In the genomic region with DNA sequence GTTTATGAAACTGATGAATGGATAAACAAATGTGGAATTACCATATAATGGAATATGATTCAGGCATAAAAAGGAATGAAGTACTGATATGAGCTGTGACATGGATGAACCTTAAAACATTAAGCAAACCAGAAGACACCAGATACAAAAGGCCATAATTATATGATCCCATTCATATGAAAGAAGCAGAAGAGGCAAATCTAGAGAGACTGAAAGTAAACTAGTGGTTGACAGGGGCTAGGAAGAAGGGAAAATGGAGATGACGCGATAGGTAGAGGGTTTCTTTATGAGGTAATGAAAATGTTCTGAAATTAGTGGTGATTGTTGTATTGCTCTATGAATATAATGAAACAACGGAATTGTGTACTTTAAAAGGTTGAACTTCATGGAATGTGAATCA, we compare ENCODE assay signal across 1 cellular context.
TF ChIP-seq lines count a peak whose summit lies in the region.

No MANE protein-coding gene starts in this region.

TF ChIP-seq in HEK293, 187 proteins besides CTCF, POLR2A, EP300 and RAD21 (continued from another document):
- no peak for TF ChIP-seq ZNF645 (tag by site-specific recombination; IDR thresholded peaks at IDR 0.05)
